8 cellular contexts compared by ENCODE assay signal in the genomic region with DNA sequence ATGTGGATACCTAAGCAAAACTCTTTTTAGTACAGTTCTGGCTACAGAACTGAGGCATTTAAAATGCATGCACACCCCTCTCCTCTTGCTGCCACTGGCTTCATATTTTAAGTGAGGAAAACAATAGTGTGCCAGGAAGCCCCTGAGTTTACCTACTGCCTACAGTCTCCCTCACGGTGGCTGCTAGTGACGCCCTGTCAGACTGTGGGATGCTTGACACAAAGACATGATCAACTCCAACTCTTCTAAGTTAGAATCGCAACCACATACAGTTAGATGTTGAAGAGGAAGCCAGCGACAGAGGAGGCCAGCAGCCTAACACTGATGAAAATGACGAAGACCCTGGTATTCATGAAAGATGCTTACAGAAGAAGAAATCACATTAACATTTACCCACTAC. TPM values are rescaled to one million over a fixed set of nuclear protein-coding genes. Genes with fewer than 3 reads are reported as not detected.
DNase-seq lines count a peak whose midpoint lies in the region; ATAC-seq and TF ChIP-seq lines count a peak whose summit lies in the region.

No MANE protein-coding gene starts in this region.

- POLR2A ChIA-PET in Caco-2 (lab: Charles Lee): no interaction called here
- POLR2A ChIA-PET in PC-9 (lab: Charles Lee; ENCODE audit: unreplicated experiment): interaction anchor here (0.7 kb wide), 1 partner anchor 38 kb away, joined by 3 read pairs; no protein-coding TSS in a partner anchor

- H3K79me2 ChIP-seq in PC-9 (ENCODE audit: low read depth) (peaks cover 70% of the 10 kb centered on the region), osteoblast (ENCODE audit: insufficient read depth, low read length) (peaks cover 61% of the 10 kb centered on the region)

- H3K36me3 Mint-ChIP-seq in Caco-2 (ENCODE audit: insufficient read depth, unreplicated experiment) (peaks cover 63% of the 10 kb centered on the region), endodermal cell (ENCODE audit: low read depth) (peaks cover 29% of the 10 kb centered on the region)

- H3K36me3 ChIP-seq in Caco-2 (ENCODE audit: control insufficient read depth, insufficient read depth, low read length) (peaks cover 4% of the 10 kb centered on the region; the same call in 1 of the 2 replicates), PC-9 (ENCODE audit: low read depth) (peaks cover 15% of the 10 kb centered on the region; the same call in 1 of the 2 replicates), endodermal cell (ENCODE audit: control insufficient read depth, insufficient read depth, low read length) (peaks cover 33% of the 10 kb centered on the region), osteoblast (ENCODE audit: insufficient read depth, low read length) (peaks cover 23% of the 10 kb centered on the region)

- H4K20me1 ChIP-seq in PC-9 (ENCODE audit: insufficient read depth) (peaks cover 67% of the 10 kb centered on the region), osteoblast (ENCODE audit: insufficient read depth, low read length) (peaks cover 60% of the 10 kb centered on the region)

- no peaks in the 10 kb centered on the region for H3K9me2 ChIP-seq in PC-9 (ENCODE audit: insufficient read depth)

- intact Hi-C loops in Caco-2 (cut with micrococcal nuclease; ENCODE audit: unreplicated experiment) (loop anchor here (5.0 kb wide), 1 partner anchor 311 kb away; a partner anchor contains a TSS), PC-9 (cut with micrococcal nuclease; ENCODE audit: unreplicated experiment) (loop anchor here (5.0 to 10.0 kb wide), 3 partner anchors 137 to 364 kb away; a partner anchor contains a TSS)

- H3K4me2 ChIP-seq in PC-9 (peak overlapping the region; percentile 92), osteoblast (ENCODE audit: insufficient read depth, low read length) (peak overlapping the region; percentile 100)

- no peaks in the 10 kb centered on the region for H3K27me3 ChIP-seq in Caco-2 (replicated peaks; ENCODE audit: control insufficient read depth, insufficient read depth, low read length)
- H3K27me3 ChIP-seq in PC-9 (ENCODE audit: insufficient read depth, low read depth): no peaks in the 10 kb centered on the region
- H3K27me3 ChIP-seq in endodermal cell (ENCODE audit: control insufficient read depth, insufficient read depth, low read length, poor library complexity, severe bottlenecking): no peaks in the 10 kb centered on the region
- no peaks in the 10 kb centered on the region for H3K27me3 ChIP-seq in osteoblast (ENCODE audit: insufficient read depth, low read length)

- H3K4me1 Mint-ChIP-seq in Caco-2 (ENCODE audit: low read depth, unreplicated experiment) (peaks cover 6% of the 10 kb centered on the region), endodermal cell (peaks cover 17% of the 10 kb centered on the region)

- DNase-seq in Caco-2 (no peak), PC-9 (no peak), endodermal cell (no peak), osteoblast (ENCODE audit: insufficient read length, low spot score, missing footprints) (no peak), GOT3 (lab: John Stamatoyannopoulos, UW) (no peak), GM19238 (ENCODE audit: insufficient read length, low spot score) (no peak)
- no peak for DNase-seq in stimulated activated CD4-positive, alpha-beta T cell treated with anti-CD3 and anti-CD28 coated beads, Interleukin-12 subunit alpha, Interleukin-12 subunit beta, amount 100 ng/mL, for 4 hours

- H2AFZ ChIP-seq in PC-9 (no peak overlapping the region), osteoblast (ENCODE audit: low read length) (no peak overlapping the region)

- H3K4me3 Mint-ChIP-seq in Caco-2 (ENCODE audit: unreplicated experiment) (peak overlapping the region; percentile 98), endodermal cell (peak overlapping the region; percentile 88)

- no peak for ATAC-seq in GM19397 (IDR thresholded peaks at IDR 0.05; ENCODE audit: unreplicated experiment)

- H3K9me3 ChIP-seq in Caco-2 (no peaks in the 10 kb centered on the region), PC-9 (ENCODE audit: insufficient read depth, low read depth) (no peaks in the 10 kb centered on the region), endodermal cell (ENCODE audit: control insufficient read depth, low read length) (no peaks in the 10 kb centered on the region), osteoblast (ENCODE audit: low read depth, low read length) (no peaks in the 10 kb centered on the region)

- H3K9ac ChIP-seq in endodermal cell (ENCODE audit: extremely low read depth, low read length, poor library complexity, severe bottlenecking): peak overlapping the region; percentile 99

- CTCF ChIA-PET in Caco-2 (lab: Charles Lee): no interaction called here
- CTCF ChIA-PET in PC-9 (lab: Charles Lee): no interaction called here

- 65 to 69% methylated on average over 3 to 5 of the region's 5 CpGs for WGBS in endodermal cell (ENCODE audit: insufficient coverage in 1 of 2, insufficient read length in 1 of 2), 2 experiments

- H3K27me3 Mint-ChIP-seq in Caco-2 (ENCODE audit: insufficient read depth, unreplicated experiment) (no peaks in the 10 kb centered on the region), endodermal cell (ENCODE audit: insufficient read depth) (no peaks in the 10 kb centered on the region)

- H3F3A ChIP-seq in PC-9 (ENCODE audit: insufficient read depth, low read depth): peaks cover 19% of the 10 kb centered on the region; the same call in 1 of the 2 replicates

- no peaks in the 10 kb centered on the region for H3K9me3 Mint-ChIP-seq in Caco-2 (ENCODE audit: unreplicated experiment)
- no peaks in the 10 kb centered on the region for H3K9me3 Mint-ChIP-seq in endodermal cell

- H3K27ac ChIP-seq in PC-9 (no peak overlapping the region), endodermal cell (ENCODE audit: low read depth, low read length) (no peak overlapping the region), osteoblast (ENCODE audit: low read depth, low read length) (peak overlapping the region; percentile 99)

- BruUV-seq in Caco-2 (replicated peaks; lab: Mats Ljungman, UMichigan): no TSS peak
- BruUV-seq in PC-9 (replicated peaks; lab: Mats Ljungman, UMichigan): no TSS peak

- H3K4me1 ChIP-seq in Caco-2 (peaks cover 16% of the 10 kb centered on the region), PC-9 (replicated peaks; ENCODE audit: insufficient read depth) (peaks cover 15% of the 10 kb centered on the region), endodermal cell (ENCODE audit: control insufficient read depth, insufficient read depth, low read length) (peaks cover 4% of the 10 kb centered on the region), osteoblast (ENCODE audit: insufficient read depth, low read length) (peaks cover 18% of the 10 kb centered on the region)

- H3K4me3 ChIP-seq in Caco-2 (ENCODE audit: low read depth, low read length) (peak overlapping the region; percentile 85), PC-9 (peak overlapping the region; percentile 92), endodermal cell (ENCODE audit: low read length) (peak overlapping the region; percentile 91), osteoblast (ENCODE audit: insufficient read depth, low read length) (peak overlapping the region; percentile 98)

- TF ChIP-seq CTCF in Caco-2 (IDR thresholded peaks at IDR 0.05; ENCODE audit: insufficient read depth in 1 of 2, low read depth in 1 of 2, low read length in 1 of 2, severe bottlenecking in 1 of 2, unreplicated experiment in 1 of 2): no peak
- no peak for TF ChIP-seq CTCF in PC-9 (conservative IDR thresholded peaks at IDR 0.05)
- no peak for TF ChIP-seq CTCF in endodermal cell (conservative IDR thresholded peaks at IDR 0.05)
- no peak for TF ChIP-seq CTCF in osteoblast (IDR thresholded peaks at IDR 0.05; ENCODE audit: extremely low read depth, low read depth, low read length)

- peak overlapping the region; percentile 100 for H3K27ac Mint-ChIP-seq in Caco-2 (ENCODE audit: unreplicated experiment)
- H3K27ac Mint-ChIP-seq in endodermal cell: peak overlapping the region; percentile 97

RNA-seq across cellular contexts. Expression of a gene that starts 1.3 kb away (rescaled TPM):
- total RNA-seq in Caco-2 (2022) (76.4 and 81.3 TPM in 2 replicates), PC-9 (2021) (81.8 and 90.1 TPM in 2 replicates), endodermal cell (10 to 100 TPM; 54.6 to 60.7 TPM), osteoblast (36.8 and 38.4 TPM in 2 replicates)
- 43.1 TPM for polyA plus RNA-seq in endodermal cell (2013, experiment 1 of 2)
- 41.4 TPM for polyA plus RNA-seq in endodermal cell (2013, experiment 2 of 2)

RNA-seq across cellular contexts. Expression of a gene that starts 41.9 kb away (rescaled TPM):
- total RNA-seq in Caco-2 (2022): 18.6 and 20.0 TPM in 2 replicates
- 18.2 and 22.5 TPM in 2 replicates for total RNA-seq in PC-9 (2021)
- total RNA-seq in endodermal cell: 10 to 100 TPM; 30.8 to 34.7 TPM
- polyA plus RNA-seq in endodermal cell (2013, experiment 1 of 2): 22.6 TPM
- polyA plus RNA-seq in endodermal cell (2013, experiment 2 of 2): 19.3 TPM
- 7.4 and 8.3 TPM in 2 replicates for total RNA-seq in osteoblast
